16 cellular contexts compared by ENCODE assay signal in the genomic region with DNA sequence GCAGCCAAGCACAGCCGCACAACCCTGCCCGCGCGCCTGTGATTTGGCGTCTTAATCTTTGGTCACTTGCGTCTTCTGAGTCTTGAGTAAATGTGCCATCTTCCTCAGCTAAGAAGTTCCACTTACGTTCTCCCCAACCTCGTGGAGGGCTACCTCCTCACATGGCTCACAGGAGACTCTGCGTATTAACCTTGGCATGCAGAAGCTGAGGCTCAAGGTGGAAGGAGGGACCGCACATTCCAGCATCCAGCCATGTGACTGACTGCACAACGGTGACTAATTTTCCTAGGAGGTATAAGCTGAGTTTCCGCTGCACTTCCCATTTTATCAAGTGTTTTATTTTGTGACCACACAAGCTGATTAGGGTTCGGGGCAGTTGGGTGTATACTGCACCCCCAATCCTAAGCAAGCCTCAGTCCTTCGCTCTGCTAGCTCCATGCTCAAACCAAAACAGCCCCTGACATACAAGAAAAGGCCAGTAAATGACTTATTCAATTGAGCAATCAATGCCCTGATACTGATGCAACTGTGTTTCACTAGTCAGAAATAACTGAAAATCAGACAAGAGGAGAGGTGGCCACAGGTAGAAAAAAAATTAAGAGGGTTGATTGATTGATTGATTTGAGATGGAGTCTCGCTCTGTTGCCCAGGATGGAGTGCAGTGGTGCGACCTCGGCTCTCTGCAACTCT. TPM values are rescaled to one million over a fixed set of nuclear protein-coding genes. Genes with fewer than 3 reads are reported as not detected.
DNase-seq lines count a peak whose midpoint lies in the region; ATAC-seq, FAIRE-seq and TF ChIP-seq lines count a peak whose summit lies in the region.
"Had no signal": no experiment of that assay in that cellular context is flagged by ENCODE, and none has a peak within 500 bp of the region (broad histone marks: within the 10 kb centered on the region; RNA-seq: fewer than 3 reads in every experiment).

No MANE protein-coding gene starts in this region.

- H4K20me1 ChIP-seq in H9 (ENCODE audit: control insufficient read depth, insufficient read depth, insufficient read length), result no peaks in the 10 kb centered on the region

- no peaks in the 10 kb centered on the region for H3K9me3 Mint-ChIP-seq in H9
- H3K9me3 Mint-ChIP-seq: activated B cell treated with CpG ODN at 0.5 μM for 24 hours; naive thymus-derived CD4-positive, alpha-beta T cell had no signal

- H3K36me3 ChIP-seq in trophoblast cell (ENCODE audit: control insufficient read depth in 1 of 2, insufficient read depth in 2 of 2, low read length in 2 of 2), result no peaks in the 10 kb centered on the region
- H3K36me3 ChIP-seq in small intestine (ENCODE audit: control insufficient read depth in 2 of 2, insufficient read depth in 2 of 2, low read length in 2 of 2), result no peaks in the 10 kb centered on the region
- no peaks in the 10 kb centered on the region for H3K36me3 ChIP-seq in thyroid gland
- H3K36me3 ChIP-seq: ascending aorta, BE2C, left ventricle myocardium inferior had no signal

- H3K27ac Mint-ChIP-seq in H9, result peak overlapping the region; percentile 52 to 92 (median 81)
- H3K27ac Mint-ChIP-seq: activated B cell treated with CpG ODN at 0.5 μM for 24 hours; naive thymus-derived CD4-positive, alpha-beta T cell had no signal

- no peak overlapping the region for H2BK120ac ChIP-seq in H9 (ENCODE audit: low read depth, low read length, poor library complexity, severe bottlenecking)
- H2BK120ac ChIP-seq in trophoblast cell (ENCODE audit: insufficient read depth, low read length, poor library complexity), result no peak overlapping the region

- peaks cover 14% of the 10 kb centered on the region for H3K4me1 ChIP-seq in H9 (ENCODE audit: insufficient read depth, low read length)
- H3K4me1 ChIP-seq in trophoblast cell (ENCODE audit: control insufficient read depth in 1 of 2, insufficient read depth in 2 of 2, low read length in 2 of 2), result peaks cover 2 to 4% of the 10 kb centered on the region in 2 experiments
- H3K4me1 ChIP-seq in small intestine (ENCODE audit: control insufficient read depth in 2 of 2, insufficient read depth in 1 of 2, low read depth in 1 of 2, low read length in 1 of 2), result no peaks in the 10 kb centered on the region
- no peaks in the 10 kb centered on the region for H3K4me1 ChIP-seq in thyroid gland
- H3K4me1 ChIP-seq: BE2C had no signal

- H4K91ac ChIP-seq in H9 (ENCODE audit: insufficient read length, low read depth, low read length) (no peak overlapping the region), trophoblast cell (ENCODE audit: low read depth, low read length) (no peak overlapping the region)

- H2BK15ac ChIP-seq in H9 (ENCODE audit: low read depth, low read length), result no peak overlapping the region

- H3K4me3 ChIP-seq in epithelial cell of esophagus (ENCODE audit: low read length), result no peak overlapping the region
- H3K4me3 ChIP-seq in trophoblast cell (ENCODE audit: low read depth, low read length), result no peak overlapping the region
- no peak overlapping the region for H3K4me3 ChIP-seq in small intestine (ENCODE audit: low read depth in 1 of 2, low read length in 2 of 2)
- no peak overlapping the region for H3K4me3 ChIP-seq in thyroid gland (replicated peaks in 1 of 3)
- H3K4me3 ChIP-seq: ascending aorta, left ventricle myocardium inferior had no signal

- no peak overlapping the region for H2AK5ac ChIP-seq in H9 (ENCODE audit: insufficient read length, low read length)
- H2AK5ac ChIP-seq in trophoblast cell (ENCODE audit: low read length), result no peak overlapping the region

- no peak overlapping the region for H4K12ac ChIP-seq in trophoblast cell (ENCODE audit: low read depth, low read length)

- H3K56ac ChIP-seq in H9 (ENCODE audit: insufficient read length, low read depth, low read length), result no peak overlapping the region

- H3K36me3 Mint-ChIP-seq in H9 (ENCODE audit: insufficient read depth in 1 of 3, low read depth in 3 of 3), result peaks cover 3 to 35% (median 26%) of the 10 kb centered on the region in 3 experiments; a peak in 6 of 7 replicates
- H3K36me3 Mint-ChIP-seq: naive thymus-derived CD4-positive, alpha-beta T cell had no signal

- no peak overlapping the region for H4K8ac ChIP-seq in H9 (replicated peaks; ENCODE audit: insufficient read length, low read depth, low read length)
- no peak overlapping the region for H4K8ac ChIP-seq in trophoblast cell (ENCODE audit: low read depth, low read length)

- H3K23me2 ChIP-seq in H9 (ENCODE audit: insufficient read length, low read depth, low read length, poor library complexity, severe bottlenecking), result no peaks in the 10 kb centered on the region

- H2AFZ ChIP-seq in H9 (ENCODE audit: low read length) (no peak overlapping the region), trophoblast cell (ENCODE audit: insufficient read depth, low read length, poor library complexity) (no peak overlapping the region)

- H3K27ac ChIP-seq in H9 (ENCODE audit: insufficient read length, low read depth, low read length), result no peak overlapping the region
- no peak overlapping the region for H3K27ac ChIP-seq in trophoblast cell (ENCODE audit: low read depth, low read length)
- no peak overlapping the region for H3K27ac ChIP-seq in small intestine (ENCODE audit: low read depth in 1 of 2, low read length in 1 of 2)
- H3K27ac ChIP-seq in thyroid gland, result no peak overlapping the region
- H3K27ac ChIP-seq: ascending aorta, left ventricle myocardium inferior had no signal

- H3K79me2 ChIP-seq in H9 (ENCODE audit: insufficient read depth, low read length), result peaks cover 7% of the 10 kb centered on the region; the same call in 1 of the 2 replicates
- H3K79me2 ChIP-seq in trophoblast cell (ENCODE audit: control insufficient read depth, insufficient read depth, low read length, poor library complexity), result no peaks in the 10 kb centered on the region

- no peak overlapping the region for H3K4me3 Mint-ChIP-seq in H9
- H3K4me3 Mint-ChIP-seq: activated B cell treated with CpG ODN at 0.5 μM for 24 hours; naive thymus-derived CD4-positive, alpha-beta T cell had no signal

- H2BK12ac ChIP-seq in H9 (ENCODE audit: insufficient read length, low read depth, low read length) (no peak overlapping the region), trophoblast cell (ENCODE audit: low read length) (no peak overlapping the region)

- H3K18ac ChIP-seq in H9 (ENCODE audit: insufficient read length, low read depth, low read length) (no peak overlapping the region), trophoblast cell (ENCODE audit: low read length) (no peak overlapping the region)

- DNase-seq in H9, result no peak
- DNase-seq in OCI-M1 (lab: John Stamatoyannopoulos, UW), result peak; percentile 22
- DNase-seq in epithelial cell of esophagus (ENCODE audit: low read depth), result peak; percentile 10
- peak; percentile 80 to 87 for DNase-seq in trophoblast cell
- no peak for DNase-seq in small intestine
- no peak for DNase-seq in thyroid gland
- DNase-seq: activated B cell treated with CpG ODN at 0.5 μM for 24 hours; BE2C; left ventricle myocardium inferior; naive thymus-derived CD4-positive, alpha-beta T cell; NCI-H2081; NCI-H69; RPMI8226; stimulated activated CD4-positive, alpha-beta T cell treated with anti-CD3 and anti-CD28 coated beads, Interleukin-15, amount 100 ng/mL, for 24 hours had no signal

- no peaks in the 10 kb centered on the region for H3K27me3 ChIP-seq in H9 (ENCODE audit: insufficient read depth, low read length)
- no peaks in the 10 kb centered on the region for H3K27me3 ChIP-seq in trophoblast cell (ENCODE audit: insufficient read depth, low read length)
- no peaks in the 10 kb centered on the region for H3K27me3 ChIP-seq in small intestine (ENCODE audit: control insufficient read depth in 2 of 2, insufficient read depth in 2 of 2, low read length in 2 of 2)
- H3K27me3 ChIP-seq in thyroid gland, result no peaks in the 10 kb centered on the region
- H3K27me3 ChIP-seq: ascending aorta, BE2C had no signal

- peaks cover 5% of the 10 kb centered on the region for H3K79me1 ChIP-seq in H9 (ENCODE audit: insufficient read depth, low read depth, low read length, poor library complexity, severe bottlenecking)
- no peaks in the 10 kb centered on the region for H3K79me1 ChIP-seq in trophoblast cell (ENCODE audit: low read length)

- no peak overlapping the region for H4K5ac ChIP-seq in H9 (ENCODE audit: insufficient read length, low read depth, low read length)

- TF ChIP-seq CTCF in H9 (conservative IDR thresholded peaks at IDR 0.05) (no peak), epithelial cell of esophagus (IDR thresholded peaks at IDR 0.05; ENCODE audit: insufficient read depth, low read depth, low read length, missing control alignments) (no peak), thyroid gland (IDR thresholded peaks at IDR 0.05) (no peak)

- H3K27me3 Mint-ChIP-seq in H9 (ENCODE audit: low read depth), result no peaks in the 10 kb centered on the region
- H3K27me3 Mint-ChIP-seq: activated B cell treated with CpG ODN at 0.5 μM for 24 hours; naive thymus-derived CD4-positive, alpha-beta T cell had no signal

- H3K4ac ChIP-seq in H9 (ENCODE audit: low read depth, low read length) (no peak overlapping the region), trophoblast cell (ENCODE audit: low read depth, low read length) (no peak overlapping the region)

- WGBS in H9 (ENCODE audit: extremely low coverage, insufficient read length, low lambda C conversion rate), result no CpG with 5 or more reads among the region's 17 CpGs
- WGBS in trophoblast cell (ENCODE audit: extremely low coverage, insufficient coverage, insufficient read length), result no CpG with 5 or more reads among the region's 17 CpGs
- 88 to 93% (median 93%) methylated on average over 17 of the region's 17 CpGs for WGBS in small intestine, 3 donors
- WGBS in thyroid gland, 2 donors, result 79 to 84% methylated on average over 17 of the region's 17 CpGs

- H3T11ph ChIP-seq in H9 (ENCODE audit: low read length), result no peak overlapping the region

- H2BK5ac ChIP-seq in H9 (ENCODE audit: insufficient read length, low read length) (no peak overlapping the region), trophoblast cell (ENCODE audit: low read depth, low read length, poor library complexity) (no peak overlapping the region)

- FAIRE-seq in small intestine (lab: Jason Lieb, UNC), result no peak

- H2BK20ac ChIP-seq in H9 (ENCODE audit: low read depth, low read length, poor library complexity, severe bottlenecking), result no peak overlapping the region

- TF ChIP-seq POLR2A in thyroid gland (IDR thresholded peaks at IDR 0.05), result no peak

- H3K23ac ChIP-seq in H9 (ENCODE audit: insufficient read length, low read depth, low read length) (no peak overlapping the region), trophoblast cell (ENCODE audit: low read length) (no peak overlapping the region)

- H3K4me1 Mint-ChIP-seq in H9, result peaks cover 37 to 44% of the 10 kb centered on the region in 2 experiments

- H3K14ac ChIP-seq in H9 (ENCODE audit: insufficient read depth, low read length) (peak overlapping the region; percentile 60; the same call in 1 of the 2 replicates), trophoblast cell (ENCODE audit: low read length) (no peak overlapping the region)

- H3K9ac ChIP-seq in H9 (ENCODE audit: extremely low read depth, insufficient read length, low read length) (no peak overlapping the region), trophoblast cell (ENCODE audit: low read length) (no peak overlapping the region)

- intact Hi-C loops in thyroid gland (cut with DNase I), result no loop called here

- no peak for ATAC-seq in HG03139 (IDR thresholded peaks at IDR 0.05; ENCODE audit: unreplicated experiment)
- ATAC-seq: naive thymus-derived CD4-positive, alpha-beta T cell had no signal

- no peak overlapping the region for H3K4me2 ChIP-seq in H9 (ENCODE audit: insufficient read depth, insufficient read length, low read length)
- H3K4me2 ChIP-seq in trophoblast cell (ENCODE audit: low read length), result no peak overlapping the region

- no peaks in the 10 kb centered on the region for H3K9me3 ChIP-seq in H9 (ENCODE audit: control insufficient read depth, low read depth, low read length)
- H3K9me3 ChIP-seq in trophoblast cell (ENCODE audit: insufficient read depth, low read depth, low read length), result no peaks in the 10 kb centered on the region
- H3K9me3 ChIP-seq in small intestine (ENCODE audit: control insufficient read depth, low read depth), result no peaks in the 10 kb centered on the region
- H3K9me3 ChIP-seq in thyroid gland, result no peaks in the 10 kb centered on the region
- H3K9me3 ChIP-seq: ascending aorta, BE2C, left ventricle myocardium inferior had no signal

RNA-seq across cellular contexts. Expression of a gene that starts 7.0 kb away (rescaled TPM):
- total RNA-seq in H9 (2021) (70.2 and 72.1 TPM in 2 replicates), thyroid gland (1 to 10 TPM; 2.5 to 5.9 (median 2.7) TPM)
- polyA plus RNA-seq in trophoblast cell (2013), result 6.7 and 6.8 TPM in 2 replicates
- polyA plus RNA-seq in small intestine, result 1 to 10 TPM in 1 of 3 donors, under 1 TPM in 2; 0.45 to 3.0 (median 0.54) TPM

Comparison
In these comparisons a context has a peak if more than half of its experiments do, and no peak if none do; other contexts are left out.
1. DNase-seq: peak in OCI-M1 (single experiment), epithelial cell of esophagus (single experiment) and trophoblast cell (2 of 2); none in H9 (single experiment), small intestine (single experiment) and thyroid gland (0 of 2).
2. RNA of a gene that starts 7.0 kb away (total RNA-seq): 70.2 to 72.1 TPM in H9; 2.5 to 5.9 TPM in thyroid gland; every median in the first group is over 10 times any median in the second.